ENCODE assay signal across 8 cellular contexts in genomic region chr3:20186600-20187004, GRCh38. TPM values are rescaled to one million over a fixed set of nuclear protein-coding genes. Genes with fewer than 3 reads are reported as not detected.
DNase-seq lines count a peak whose midpoint lies in the region; ATAC-seq and TF ChIP-seq lines count a peak whose summit lies in the region.

No MANE protein-coding gene starts in this region.

- in situ Hi-C loops in KBM-7 (cut with MboI; ENCODE audit: low pct_unique_long_range_greater_than_20kb, low sequenced_read_pairs) = no loop called here

- no peak for ATAC-seq in CD4-positive, CD25-positive, alpha-beta regulatory T cell (ENCODE audit: low read depth in 2 of 2)
- ATAC-seq in GM21717 (IDR thresholded peaks at IDR 0.05; ENCODE audit: unreplicated experiment) (peak; percentile 4), foreskin keratinocyte (no peak)

- peak overlapping the region; percentile 98 for H3K4me3 ChIP-seq in CD4-positive, CD25-positive, alpha-beta regulatory T cell (ENCODE audit: low read depth, low read length)
- H3K4me3 ChIP-seq in OCI-LY3 (ENCODE audit: low read length) (peak overlapping the region; percentile 81), smooth muscle cell (peak overlapping the region; percentile 76)

- H3K27ac Mint-ChIP-seq in CD4-positive, CD25-positive, alpha-beta regulatory T cell = no peak overlapping the region

- H3K36me3 Mint-ChIP-seq in CD4-positive, CD25-positive, alpha-beta regulatory T cell = no peaks in the 10 kb centered on the region

- H3K9ac ChIP-seq in OCI-LY3 (ENCODE audit: low read length) = peak overlapping the region; percentile 74
- H3K9ac ChIP-seq in smooth muscle cell (ENCODE audit: low read depth) = peak overlapping the region; percentile 92

- H3K36me3 ChIP-seq in CD4-positive, CD25-positive, alpha-beta regulatory T cell (ENCODE audit: control insufficient read depth, insufficient read depth, low read length) = no peaks in the 10 kb centered on the region
- H3K36me3 ChIP-seq in OCI-LY3 (replicated peaks; ENCODE audit: low read depth, low read length) (peaks cover 19% of the 10 kb centered on the region), smooth muscle cell (ENCODE audit: low read depth) (no peaks in the 10 kb centered on the region)

- H3K4me3 Mint-ChIP-seq in CD4-positive, CD25-positive, alpha-beta regulatory T cell = no peak overlapping the region

- peaks cover 3 to 18% (median 6%) of the 10 kb centered on the region in 4 donors for H3K4me1 Mint-ChIP-seq in CD4-positive, CD25-positive, alpha-beta regulatory T cell

- no peaks in the 10 kb centered on the region for H3K27me3 ChIP-seq in CD4-positive, CD25-positive, alpha-beta regulatory T cell (ENCODE audit: control insufficient read depth, insufficient read depth, low read length)
- H3K27me3 ChIP-seq in OCI-LY3 (ENCODE audit: low read depth, low read length) (no peaks in the 10 kb centered on the region), foreskin keratinocyte (no peaks in the 10 kb centered on the region), smooth muscle cell (ENCODE audit: low read depth) (no peaks in the 10 kb centered on the region)

- 4% methylated on average over 9 of the region's 9 CpGs for WGBS in smooth muscle cell (ENCODE audit: low lambda C conversion rate)

- TF ChIP-seq CTCF in OCI-LY3 (IDR thresholded peaks at IDR 0.05; ENCODE audit: low read depth, low read length) (no peak), foreskin keratinocyte (conservative IDR thresholded peaks at IDR 0.05) (no peak), smooth muscle cell (IDR thresholded peaks at IDR 0.05; ENCODE audit: borderline replicate concordance, insufficient read depth, poor library complexity, severe bottlenecking) (no peak)

- H3K27ac ChIP-seq in CD4-positive, CD25-positive, alpha-beta regulatory T cell (ENCODE audit: insufficient read depth, low read length, poor library complexity, severe bottlenecking) = peak overlapping the region; percentile 99
- H3K27ac ChIP-seq in OCI-LY3 (ENCODE audit: low read length) (peak overlapping the region; percentile 83), foreskin keratinocyte (peak overlapping the region; percentile 86), smooth muscle cell (ENCODE audit: low read depth) (peak overlapping the region; percentile 91)

- no peaks in the 10 kb centered on the region for H3K27me3 Mint-ChIP-seq in CD4-positive, CD25-positive, alpha-beta regulatory T cell

- peaks cover 20% of the 10 kb centered on the region for H3K4me1 ChIP-seq in CD4-positive, CD25-positive, alpha-beta regulatory T cell (ENCODE audit: control insufficient read depth, insufficient read depth, low read length, poor library complexity, severe bottlenecking)
- H3K4me1 ChIP-seq in OCI-LY3 (ENCODE audit: low read length) (peaks cover 17% of the 10 kb centered on the region), foreskin keratinocyte (no peaks in the 10 kb centered on the region), smooth muscle cell (ENCODE audit: low read depth) (peaks cover 17% of the 10 kb centered on the region)

- no peak for DNase-seq in CD4-positive, CD25-positive, alpha-beta regulatory T cell
- DNase-seq in foreskin keratinocyte (no peak), smooth muscle cell (lab: John Stamatoyannopoulos, UW; ENCODE audit: unreplicated experiment) (no peak), NCI-H226 (no peak), NCI-H2081 treated with DMSO at 0.1 percent for 48 hours (lab: John Stamatoyannopoulos, UW) (no peak), KBM-7 (no peak)

- H4K20me1 ChIP-seq in OCI-LY3 (ENCODE audit: insufficient read depth, low read length) = no peaks in the 10 kb centered on the region
- no peaks in the 10 kb centered on the region for H4K20me1 ChIP-seq in smooth muscle cell (ENCODE audit: low read depth)

- H3K79me2 ChIP-seq in OCI-LY3 (ENCODE audit: low read length) = peaks cover 33% of the 10 kb centered on the region
- peaks cover 11% of the 10 kb centered on the region for H3K79me2 ChIP-seq in smooth muscle cell (ENCODE audit: low read depth)

- H3K9me3 Mint-ChIP-seq in CD4-positive, CD25-positive, alpha-beta regulatory T cell = no peaks in the 10 kb centered on the region

- H3K4me2 ChIP-seq in OCI-LY3 (ENCODE audit: low read length) (peak overlapping the region; percentile 87), smooth muscle cell (peak overlapping the region; percentile 96)

- H3K9me3 ChIP-seq in CD4-positive, CD25-positive, alpha-beta regulatory T cell (ENCODE audit: control insufficient read depth in 2 of 2, low read length in 2 of 2) = no peaks in the 10 kb centered on the region
- H3K9me3 ChIP-seq in OCI-LY3 (ENCODE audit: insufficient read depth, low read length) = no peaks in the 10 kb centered on the region
- H3K9me3 ChIP-seq in smooth muscle cell (replicated peaks; ENCODE audit: low read depth) = no peaks in the 10 kb centered on the region

- peak overlapping the region; percentile 49; the same call in 1 of the 2 replicates for H2AFZ ChIP-seq in OCI-LY3 (ENCODE audit: low read depth, low read length)
- H2AFZ ChIP-seq in smooth muscle cell (ENCODE audit: low read depth) = peak overlapping the region; percentile 96

- H3F3A ChIP-seq in smooth muscle cell (ENCODE audit: low read depth) = no peaks in the 10 kb centered on the region

RNA-seq across cellular contexts. Expression of gene SGO1, which starts 0.6 kb away (rescaled TPM):
- total RNA-seq in CD4-positive, CD25-positive, alpha-beta regulatory T cell = 2.1 TPM
- 1 to 10 TPM in 3 of 4 donors, under 1 TPM in 1; 0.56 to 2.7 (median 1.9) TPM for polyA plus RNA-seq in CD4-positive, CD25-positive, alpha-beta regulatory T cell
- 13.7 and 18.9 TPM in 2 replicates for total RNA-seq in foreskin keratinocyte
- polyA plus RNA-seq in foreskin keratinocyte = 5.0 and 7.8 TPM in 2 replicates
- total RNA-seq in smooth muscle cell = 5.4 and 5.6 TPM in 2 replicates
- polyA plus RNA-seq in smooth muscle cell = 4.1 and 5.2 TPM in 2 replicates
